ENCODE assay signal across 17 cellular contexts in the genomic region with DNA sequence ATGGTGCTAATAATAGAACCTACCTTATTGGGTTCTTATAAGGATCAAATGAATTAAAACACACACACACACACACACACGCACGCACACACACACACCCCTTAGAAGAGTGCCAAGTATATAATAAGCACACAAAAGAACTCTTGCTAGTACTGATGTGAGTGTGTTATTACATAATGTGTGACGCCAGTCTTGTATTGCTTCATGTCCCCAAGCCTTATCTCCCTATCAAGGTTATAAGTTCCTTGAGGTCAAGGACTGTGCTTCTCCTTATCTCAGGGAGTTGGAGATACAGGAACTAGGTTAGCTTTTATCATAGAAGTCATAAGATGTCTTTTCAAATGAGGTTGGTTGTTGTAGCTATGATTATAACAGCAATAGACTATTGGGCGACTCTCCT.
"Had no signal": no experiment of that assay in that cellular context is flagged by ENCODE, and none has a peak within 500 bp of the region (broad histone marks: within the 10 kb centered on the region; RNA-seq: fewer than 3 reads in every experiment).

No MANE protein-coding gene starts in this region.

- H3K4me3 Mint-ChIP-seq: activated naive CD8-positive, alpha-beta T cell treated with anti-CD3 and anti-CD28 coated beads for 36 hours; activated T-cell treated with anti-CD3 and anti-CD28 coated beads, Interleukin-2, amount 50 U/mL, for 72 hours; immature natural killer cell; natural killer cell had no signal

- H3K4me3 ChIP-seq: lung, psoas muscle, spleen had no signal

- H3K36me3 ChIP-seq: spleen had no signal

- H3K9me3 Mint-ChIP-seq: activated T-cell treated with anti-CD3 and anti-CD28 coated beads, Interleukin-2, amount 50 U/mL, for 72 hours; immature natural killer cell; natural killer cell had no signal

- H3K9me3 ChIP-seq: psoas muscle, spleen had no signal

- H3K27me3 Mint-ChIP-seq: activated naive CD8-positive, alpha-beta T cell treated with anti-CD3 and anti-CD28 coated beads for 36 hours had no signal

- DNase-seq: activated CD4-positive, alpha-beta T cell treated with anti-CD3 and anti-CD28 coated beads for 1 hour; activated CD4-positive, alpha-beta T cell treated with anti-CD3 and anti-CD28 coated beads, Interleukin-2, amount 50 U/mL, for 48 hours; activated CD8-positive, alpha-beta memory T cell treated with anti-CD3 and anti-CD28 coated beads, Interleukin-2, amount 50 U/mL, for 4 hours; activated gamma-delta T cell treated with Interleukin-2 at 50 U/mL for 16 hours; activated naive CD8-positive, alpha-beta T cell treated with anti-CD3 and anti-CD28 coated beads for 36 hours; activated T-cell treated with anti-CD3 and anti-CD28 coated beads, Interleukin-2, amount 50 U/mL, for 72 hours; anterior cingulate cortex; cerebellar nuclear complex; dermis blood vessel endothelial cell; immature natural killer cell; natural killer cell; psoas muscle; spleen; stimulated activated CD4-positive, alpha-beta T cell treated with anti-CD3 and anti-CD28 coated beads, Interleukin-1b, Interleukin-23, amount 100 ng/mL, for 48 hours; stimulated activated naive CD4-positive, alpha-beta T cell treated with Interleukin-2 at 50 U/mL for 16 hours had no signal

- H3K27ac ChIP-seq: psoas muscle had no signal

- ATAC-seq: activated T-cell treated with anti-CD3 and anti-CD28 coated beads, Interleukin-2, amount 50 U/mL, for 72 hours; psoas muscle; sciatic nerve had no signal

- H3K27me3 ChIP-seq: spleen had no signal

- H3K4me1 ChIP-seq: psoas muscle had no signal

- H3K27ac Mint-ChIP-seq: activated naive CD8-positive, alpha-beta T cell treated with anti-CD3 and anti-CD28 coated beads for 36 hours; activated T-cell treated with anti-CD3 and anti-CD28 coated beads, Interleukin-2, amount 50 U/mL, for 72 hours had no signal
